Comparison of ENCODE assay signal across 8 cellular contexts in genomic region chr4:173025131-173025530, GRCh38.
DNase-seq lines count a peak whose midpoint lies in the region; ATAC-seq and TF ChIP-seq lines count a peak whose summit lies in the region.

No MANE protein-coding gene starts in this region.

- H3K4me1 Mint-ChIP-seq in activated CD8-positive, alpha-beta T cell treated with anti-CD3 and anti-CD28 coated beads for 36 hours (ENCODE audit: low read depth): no peaks in the 10 kb centered on the region

- no peak overlapping the region for H3K27ac Mint-ChIP-seq in activated CD8-positive, alpha-beta T cell treated with anti-CD3 and anti-CD28 coated beads for 36 hours

- no peaks in the 10 kb centered on the region for H3K36me3 Mint-ChIP-seq in activated CD8-positive, alpha-beta T cell treated with anti-CD3 and anti-CD28 coated beads for 36 hours (ENCODE audit: low read depth)

- no peaks in the 10 kb centered on the region for H3K4me1 ChIP-seq in psoas muscle

- ATAC-seq in GM19035 (IDR thresholded peaks at IDR 0.05; ENCODE audit: unreplicated experiment) (peak; percentile 86), HG03103 (IDR thresholded peaks at IDR 0.05; ENCODE audit: low read depth, unreplicated experiment) (peak; percentile 85), Right ventricle myocardium superior (ENCODE audit: poor library complexity) (peak; percentile 87), psoas muscle (peak in 3 of 4 donors; percentile 43 to 68 (median 53))
- ATAC-seq in activated CD8-positive, alpha-beta T cell treated with anti-CD3 and anti-CD28 coated beads for 36 hours: peak; percentile 80

- CTCF ChIA-PET in activated CD8-positive, alpha-beta T cell treated with anti-CD3 and anti-CD28 coated beads for 36 hours (lab: Charles Lee): interaction anchor here (0.7 to 3.4 kb wide), 13 partner anchors 12 to 277 kb away, joined by 3 to 40 read pairs (median 3); no protein-coding TSS in a partner anchor

- H3K27me3 Mint-ChIP-seq in activated CD8-positive, alpha-beta T cell treated with anti-CD3 and anti-CD28 coated beads for 36 hours: no peaks in the 10 kb centered on the region

- POLR2A ChIA-PET in activated CD8-positive, alpha-beta T cell treated with anti-CD3 and anti-CD28 coated beads for 36 hours (lab: Charles Lee): interaction anchor here (0.6 kb wide), 1 partner anchor 240 kb away, joined by 3 read pairs; no protein-coding TSS in a partner anchor

- no peak overlapping the region for H3K4me3 Mint-ChIP-seq in activated CD8-positive, alpha-beta T cell treated with anti-CD3 and anti-CD28 coated beads for 36 hours

- TF ChIP-seq CTCF in activated CD8-positive, alpha-beta T cell treated with anti-CD3 and anti-CD28 coated beads for 36 hours (IDR thresholded peaks at IDR 0.05): peak; percentile 59
- TF ChIP-seq CTCF in psoas muscle (IDR thresholded peaks at IDR 0.05): peak; percentile 55

- WGBS in psoas muscle, 3 donors: 98 to 100% (median 100%) methylated on average over 1 of the region's 1 CpG

- no peak overlapping the region for H3K27ac ChIP-seq in psoas muscle

- no peak overlapping the region for H3K4me3 ChIP-seq in psoas muscle

- no peaks in the 10 kb centered on the region for H3K27me3 ChIP-seq in psoas muscle (ENCODE audit: insufficient read depth in 3 of 3, low read length in 2 of 3)

- intact Hi-C loops in activated CD8-positive, alpha-beta T cell treated with anti-CD3 and anti-CD28 coated beads for 36 hours (cut with micrococcal nuclease): loop anchor here (2.0 kb wide), 1 partner anchor 232 kb away; no protein-coding TSS in a partner anchor
- intact Hi-C loops in Right ventricle myocardium superior (cut with DNase I) (loop anchor here (5.0 kb wide), 1 partner anchor 232 kb away; no protein-coding TSS in a partner anchor), psoas muscle (cut with DNase I) (loop anchor here in 1 of 2 donors (10.0 kb wide), 1 partner anchor 150 kb away; no protein-coding TSS in a partner anchor)

- H3K9me3 ChIP-seq in psoas muscle: no peaks in the 10 kb centered on the region

- H3K36me3 ChIP-seq in psoas muscle (ENCODE audit: insufficient read depth in 1 of 2, low read depth in 1 of 2): no peaks in the 10 kb centered on the region

- no peaks in the 10 kb centered on the region for H3K9me3 Mint-ChIP-seq in activated CD8-positive, alpha-beta T cell treated with anti-CD3 and anti-CD28 coated beads for 36 hours

- peak; percentile 80 for DNase-seq in DMS153 (lab: John Stamatoyannopoulos, UW)
- DNase-seq in NCI-H2171 (lab: John Stamatoyannopoulos, UW): peak; percentile 31
- DNase-seq in activated CD8-positive, alpha-beta T cell treated with anti-CD3 and anti-CD28 coated beads for 36 hours: peak; percentile 40
- no peak for DNase-seq in Right ventricle myocardium superior
- no peak for DNase-seq in psoas muscle
- no peak for DNase-seq in cortex of kidney (lab: John Stamatoyannopoulos, UW)

Comparison
In these comparisons a context has a peak if more than half of its experiments do, and no peak if none do; other contexts are left out.
1. DNase-seq: peak in DMS153 (single experiment), NCI-H2171 (single experiment) and activated CD8-positive, alpha-beta T cell treated with anti-CD3 and anti-CD28 coated beads for 36 hours (single experiment); none in Right ventricle myocardium superior (single experiment), psoas muscle (0 of 2) and cortex of kidney (single experiment).
2. Peak in every context shown above with its lines, with median percentiles within 50 percentile points of each other: ATAC-seq.